ENCODE assay signal across 29 cellular contexts in the genomic region with DNA sequence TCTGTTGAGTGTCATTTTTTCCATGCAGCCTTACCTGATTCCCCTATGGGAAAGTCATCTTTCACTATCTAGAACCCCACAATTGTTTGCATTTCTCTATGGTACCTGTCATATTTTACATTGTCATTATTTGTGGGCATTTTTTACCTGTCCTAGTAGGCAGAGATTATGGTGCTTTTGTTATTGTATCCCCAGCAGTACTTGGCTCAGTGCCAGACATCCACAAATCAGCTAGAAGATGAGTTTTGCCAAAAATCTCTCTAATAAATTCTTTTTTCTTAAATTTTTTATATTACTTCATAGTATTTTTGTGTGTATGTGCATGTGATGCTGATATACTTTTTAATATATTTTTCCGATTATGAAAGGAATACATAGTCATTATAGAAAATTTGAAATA. TPM values are rescaled to one million over a fixed set of nuclear protein-coding genes. Genes with fewer than 3 reads are reported as not detected.
DNase-seq lines count a peak whose midpoint lies in the region; ATAC-seq, FAIRE-seq and TF ChIP-seq lines count a peak whose summit lies in the region.
"Had no signal": no experiment of that assay in that cellular context is flagged by ENCODE, and none has a peak within 500 bp of the region (broad histone marks: within the 10 kb centered on the region; RNA-seq: fewer than 3 reads in every experiment).

No MANE protein-coding gene starts in this region.

- H3K27me3 Mint-ChIP-seq in activated B cell treated with CpG ODN at 0.5 μM for 24 hours, result no peaks in the 10 kb centered on the region

- CTCF ChIA-PET in activated B cell treated with CpG ODN at 0.5 μM for 24 hours (lab: Charles Lee), result no interaction called here

- no peak for TF ChIP-seq CTCF in activated B cell treated with CpG ODN at 0.5 μM for 24 hours (IDR thresholded peaks at IDR 0.05)
- no peak for TF ChIP-seq CTCF in thoracic aorta (IDR thresholded peaks at IDR 0.05)

- peaks cover 7% of the 10 kb centered on the region for H3K9me3 Mint-ChIP-seq in activated B cell treated with CpG ODN at 0.5 μM for 24 hours
- H3K9me3 Mint-ChIP-seq: activated CD4-positive, alpha-beta memory T cell treated with anti-CD3 and anti-CD28 coated beads, Interleukin-2, amount 10 ng/mL, durations not matched to agents 7 days and 5 days; CD4-positive, CD25-positive, alpha-beta regulatory T cell; natural killer cell; stimulated activated effector memory CD8-positive, alpha-beta T cell treated with anti-CD3 and anti-CD28 coated beads, Interleukin-12 subunit alpha, Interleukin-12 subunit beta, amount 100 ng/mL, for 72 hours had no signal

- H3K4me1 ChIP-seq in thoracic aorta (ENCODE audit: control insufficient read depth in 1 of 2, low read depth in 2 of 2), result peaks cover 16 to 42% of the 10 kb centered on the region in 2 donors
- H3K4me1 ChIP-seq: A549, gastrocnemius medialis had no signal

- H3K27ac Mint-ChIP-seq in activated B cell treated with CpG ODN at 0.5 μM for 24 hours, result peak overlapping the region; percentile 84
- H3K27ac Mint-ChIP-seq: activated CD4-positive, alpha-beta memory T cell treated with anti-CD3 and anti-CD28 coated beads, Interleukin-2, amount 10 ng/mL, durations not matched to agents 7 days and 5 days; CD4-positive, CD25-positive, alpha-beta regulatory T cell; natural killer cell; stimulated activated effector memory CD8-positive, alpha-beta T cell treated with anti-CD3 and anti-CD28 coated beads, Interleukin-12 subunit alpha, Interleukin-12 subunit beta, amount 100 ng/mL, for 72 hours had no signal

- H3K4me3 ChIP-seq in thoracic aorta, result no peak overlapping the region
- H3K4me3 ChIP-seq: A549, gastrocnemius medialis, lower lobe of right lung, mucosa of descending colon had no signal

- H3K27ac ChIP-seq in thoracic aorta, result peak overlapping the region; percentile 3 to 28
- H3K27ac ChIP-seq: A549, gastrocnemius medialis, HL-60, lower lobe of right lung had no signal

- H3K4me1 Mint-ChIP-seq in activated B cell treated with CpG ODN at 0.5 μM for 24 hours, result peaks cover 33% of the 10 kb centered on the region
- H3K4me1 Mint-ChIP-seq: activated CD4-positive, alpha-beta memory T cell treated with anti-CD3 and anti-CD28 coated beads, Interleukin-2, amount 10 ng/mL, durations not matched to agents 7 days and 5 days; CD4-positive, CD25-positive, alpha-beta regulatory T cell; natural killer cell; stimulated activated effector memory CD8-positive, alpha-beta T cell treated with anti-CD3 and anti-CD28 coated beads, Interleukin-12 subunit alpha, Interleukin-12 subunit beta, amount 100 ng/mL, for 72 hours had no signal

- FAIRE-seq in frontal cortex (lab: Jason Lieb, UNC), result peak; percentile 61
- FAIRE-seq: H1 had no signal

- no peaks in the 10 kb centered on the region for H3K27me3 ChIP-seq in thoracic aorta (replicated peaks; ENCODE audit: insufficient read depth)
- H3K27me3 ChIP-seq: gastrocnemius medialis had no signal

- ATAC-seq in activated B cell treated with CpG ODN at 0.5 μM for 24 hours (ENCODE audit: low read depth), result no peak
- no peak for ATAC-seq in thoracic aorta (ENCODE audit: insufficient number of reproducible peaks, low FRiP score, low read depth)
- no peak for ATAC-seq in HG03039 (IDR thresholded peaks at IDR 0.05; ENCODE audit: unreplicated experiment)
- no peak for ATAC-seq in GM21390 (IDR thresholded peaks at IDR 0.05; ENCODE audit: unreplicated experiment)
- no peak for ATAC-seq in HG02588 (IDR thresholded peaks at IDR 0.05; ENCODE audit: unreplicated experiment)
- ATAC-seq: A549; gastrocnemius medialis; lower lobe of right lung; mucosa of descending colon; natural killer cell; stimulated activated effector memory CD8-positive, alpha-beta T cell treated with anti-CD3 and anti-CD28 coated beads, Interleukin-12 subunit alpha, Interleukin-12 subunit beta, amount 100 ng/mL, for 72 hours had no signal

- H3K36me3 ChIP-seq in thoracic aorta, result no peaks in the 10 kb centered on the region
- H3K36me3 ChIP-seq: gastrocnemius medialis, lower lobe of right lung had no signal

- DNase-seq in NCI-H82 (lab: John Stamatoyannopoulos, UW) (peak; percentile 37), NCI-H82 treated with DMSO at 0.1 percent for 48 hours (lab: John Stamatoyannopoulos, UW; ENCODE audit: unreplicated experiment) (no peak), activated B cell treated with CpG ODN at 0.5 μM for 24 hours (no peak), frontal cortex (ENCODE audit: low spot score in 2 of 2) (no peak), thoracic aorta (ENCODE audit: low spot score) (no peak)
- DNase-seq: activated CD4-positive, alpha-beta memory T cell treated with anti-CD3 and anti-CD28 coated beads, Interleukin-2, amount 10 ng/mL, durations not matched to agents 7 days and 5 days; activated CD8-positive, alpha-beta memory T cell treated with anti-CD3 and anti-CD28 coated beads, Interleukin-2, amount 50 U/mL, for 4 hours; activated naive CD4-positive, alpha-beta T cell treated with Interleukin-2 at 50 U/mL for 16 hours; CD4-positive, CD25-positive, alpha-beta regulatory T cell; cerebellar nuclear complex; gastrocnemius medialis; kidney glomerular epithelial cell; lower lobe of right lung; MM.1S; mucosa of descending colon; natural killer cell; NCI-H1105 treated with DMSO at 0.1 percent for 48 hours; NCI-H187 treated with DMSO at 0.1 percent for 48 hours; NCI-H345; NCI-H774; occipital lobe; T-helper 2 cell had no signal

- intact Hi-C loops in activated B cell treated with CpG ODN at 0.5 μM for 24 hours (cut with micrococcal nuclease), result no loop called here

- H3K9me3 ChIP-seq in thoracic aorta, result no peaks in the 10 kb centered on the region
- H3K9me3 ChIP-seq: A549, gastrocnemius medialis, lower lobe of right lung, mucosa of descending colon had no signal

- POLR2A ChIA-PET in activated B cell treated with CpG ODN at 0.5 μM for 24 hours (lab: Charles Lee), result interaction anchor here (0.6 to 0.7 kb wide), 3 partner anchors 53 to 173 kb away, joined by 3 to 4 read pairs (median 4); a partner anchor contains a TSS

- H3K4me3 Mint-ChIP-seq in activated B cell treated with CpG ODN at 0.5 μM for 24 hours, result peak overlapping the region; percentile 39
- H3K4me3 Mint-ChIP-seq: activated CD4-positive, alpha-beta memory T cell treated with anti-CD3 and anti-CD28 coated beads, Interleukin-2, amount 10 ng/mL, durations not matched to agents 7 days and 5 days; CD4-positive, CD25-positive, alpha-beta regulatory T cell; natural killer cell; stimulated activated effector memory CD8-positive, alpha-beta T cell treated with anti-CD3 and anti-CD28 coated beads, Interleukin-12 subunit alpha, Interleukin-12 subunit beta, amount 100 ng/mL, for 72 hours had no signal

- no peaks in the 10 kb centered on the region for H3K36me3 Mint-ChIP-seq in activated B cell treated with CpG ODN at 0.5 μM for 24 hours (ENCODE audit: low read depth)
- H3K36me3 Mint-ChIP-seq: CD4-positive, CD25-positive, alpha-beta regulatory T cell; natural killer cell; stimulated activated effector memory CD8-positive, alpha-beta T cell treated with anti-CD3 and anti-CD28 coated beads, Interleukin-12 subunit alpha, Interleukin-12 subunit beta, amount 100 ng/mL, for 72 hours had no signal

RNA-seq across cellular contexts. Expression of a gene that starts 13.2 kb away (rescaled TPM):
- total RNA-seq in activated B cell treated with CpG ODN at 0.5 μM for 24 hours (4.0 and 10.4 TPM in 2 replicates), frontal cortex (59.1 TPM), thoracic aorta (10 to 100 TPM; 59.3 to 63.4 TPM)
